16 cellular contexts compared by ENCODE assay signal in the genomic region with DNA sequence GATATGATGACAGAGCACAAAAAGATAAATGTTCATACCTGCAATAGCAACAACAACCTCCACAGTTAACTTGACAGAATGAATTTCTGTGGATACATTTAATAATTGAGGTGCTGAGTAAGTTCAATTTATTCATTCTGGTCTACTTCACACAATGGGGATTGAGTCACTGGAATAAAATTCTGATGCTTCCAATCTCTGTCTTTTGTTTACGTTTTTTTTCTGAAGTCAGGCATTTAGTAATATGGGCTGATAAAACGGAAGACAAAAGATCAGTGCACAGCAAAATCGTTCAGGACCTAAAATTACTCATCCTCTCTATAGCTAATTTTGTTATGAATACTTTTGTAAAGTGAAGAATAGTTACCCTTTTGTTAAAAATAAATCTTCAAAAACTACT.
DNase-seq lines count a peak whose midpoint lies in the region; TF ChIP-seq lines count a peak whose summit lies in the region.
"Had no signal": no experiment of that assay in that cellular context is flagged by ENCODE, and none has a peak within 500 bp of the region (broad histone marks: within the 10 kb centered on the region; RNA-seq: fewer than 3 reads in every experiment).

No MANE protein-coding gene starts in this region.

- no peaks in the 10 kb centered on the region for H3K9me3 ChIP-seq in adipocyte (ENCODE audit: control insufficient read depth, low read length)
- H3K9me3 ChIP-seq: adrenal gland, HAP-1 had no signal

- H3K27ac Mint-ChIP-seq in immature natural killer cell, result no peak overlapping the region
- H3K27ac Mint-ChIP-seq in activated naive CD4-positive, alpha-beta T cell treated with anti-CD3 and anti-CD28 coated beads for 36 hours, result no peak overlapping the region
- H3K27ac Mint-ChIP-seq: activated CD4-positive, alpha-beta T cell treated with anti-CD3 and anti-CD28 coated beads, Interleukin-2, amount 10 ng/mL, durations not matched to agents 24 days and 14 days had no signal

- no peaks in the 10 kb centered on the region for H3K36me3 Mint-ChIP-seq in immature natural killer cell
- H3K36me3 Mint-ChIP-seq in activated naive CD4-positive, alpha-beta T cell treated with anti-CD3 and anti-CD28 coated beads for 36 hours (ENCODE audit: low read depth), result no peaks in the 10 kb centered on the region

- H3K9me3 Mint-ChIP-seq in immature natural killer cell, result peaks cover 0 to 2% (median 0%) of the 10 kb centered on the region in 6 donors
- no peaks in the 10 kb centered on the region for H3K9me3 Mint-ChIP-seq in activated naive CD4-positive, alpha-beta T cell treated with anti-CD3 and anti-CD28 coated beads for 36 hours
- H3K9me3 Mint-ChIP-seq: activated CD4-positive, alpha-beta T cell treated with anti-CD3 and anti-CD28 coated beads, Interleukin-2, amount 10 ng/mL, durations not matched to agents 24 days and 14 days had no signal

- H3K4me1 Mint-ChIP-seq in immature natural killer cell, result no peaks in the 10 kb centered on the region
- no peaks in the 10 kb centered on the region for H3K4me1 Mint-ChIP-seq in activated naive CD4-positive, alpha-beta T cell treated with anti-CD3 and anti-CD28 coated beads for 36 hours (ENCODE audit: low read depth)
- H3K4me1 Mint-ChIP-seq: activated CD4-positive, alpha-beta T cell treated with anti-CD3 and anti-CD28 coated beads, Interleukin-2, amount 10 ng/mL, durations not matched to agents 24 days and 14 days had no signal

- no peak overlapping the region for H3K9ac ChIP-seq in adipocyte (ENCODE audit: low read length)

- H3K4me1 ChIP-seq in adipocyte (ENCODE audit: control insufficient read depth, insufficient read depth, low read length), result peaks cover 45% of the 10 kb centered on the region
- H3K4me1 ChIP-seq: adrenal gland had no signal

- no peak for TF ChIP-seq CTCF in fibroblast of villous mesenchyme (IDR thresholded peaks at IDR 0.05; ENCODE audit: insufficient read depth, low read depth, low read length)

- H3K4me3 Mint-ChIP-seq in immature natural killer cell, result no peak overlapping the region
- no peak overlapping the region for H3K4me3 Mint-ChIP-seq in activated naive CD4-positive, alpha-beta T cell treated with anti-CD3 and anti-CD28 coated beads for 36 hours
- H3K4me3 Mint-ChIP-seq: activated CD4-positive, alpha-beta T cell treated with anti-CD3 and anti-CD28 coated beads, Interleukin-2, amount 10 ng/mL, durations not matched to agents 24 days and 14 days had no signal

- H3K4me3 ChIP-seq in adipocyte (ENCODE audit: low read length), result no peak overlapping the region
- no peak overlapping the region for H3K4me3 ChIP-seq in fibroblast of villous mesenchyme (ENCODE audit: low read depth, low read length)
- H3K4me3 ChIP-seq: adrenal gland, HAP-1 had no signal

- CTCF ChIA-PET in activated naive CD4-positive, alpha-beta T cell treated with anti-CD3 and anti-CD28 coated beads for 36 hours (lab: Charles Lee), result no interaction called here

- no peaks in the 10 kb centered on the region for H3K27me3 Mint-ChIP-seq in immature natural killer cell (ENCODE audit: low read depth in 3 of 3)
- H3K27me3 Mint-ChIP-seq in activated naive CD4-positive, alpha-beta T cell treated with anti-CD3 and anti-CD28 coated beads for 36 hours (ENCODE audit: low read depth), result no peaks in the 10 kb centered on the region
- H3K27me3 Mint-ChIP-seq: activated CD4-positive, alpha-beta T cell treated with anti-CD3 and anti-CD28 coated beads, Interleukin-2, amount 10 ng/mL, durations not matched to agents 24 days and 14 days had no signal

- no peaks in the 10 kb centered on the region for H3K36me3 ChIP-seq in adipocyte (ENCODE audit: control insufficient read depth, insufficient read depth, low read length, severe bottlenecking)
- H3K36me3 ChIP-seq: adrenal gland, HAP-1 had no signal

- intact Hi-C loops in activated naive CD4-positive, alpha-beta T cell treated with anti-CD3 and anti-CD28 coated beads for 36 hours (cut with micrococcal nuclease), result no loop called here

- DNase-seq in GM04504 (ENCODE audit: low read depth), result peak; percentile 60
- peak; percentile 45 for DNase-seq in adipocyte (ENCODE audit: low read depth)
- peak; percentile 62 for DNase-seq in fibroblast of villous mesenchyme (ENCODE audit: low read depth)
- peak; percentile 21 for DNase-seq in stromal cell of bone marrow (ENCODE audit: low read depth)
- DNase-seq in immature natural killer cell, result no peak
- DNase-seq in DMS 273 (lab: John Stamatoyannopoulos, UW; ENCODE audit: unreplicated experiment), result no peak
- no peak for DNase-seq in activated naive CD4-positive, alpha-beta T cell treated with anti-CD3 and anti-CD28 coated beads for 36 hours
- DNase-seq: activated CD4-positive, alpha-beta T cell treated with anti-CD3 and anti-CD28 coated beads, Interleukin-2, amount 10 ng/mL, durations not matched to agents 24 days and 14 days; activated T-cell treated with anti-CD3 and anti-CD28 coated beads, Interleukin-2, amount 50 U/mL, for 48 hours; adrenal gland; Kasumi-1; kidney; NCI-H187 treated with DMSO at 0.1 percent for 48 hours; NCI-H748 treated with DMSO at 0.1 percent for 48 hours; stimulated activated CD4-positive, alpha-beta T cell treated with anti-CD3 and anti-CD28 coated beads, Interleukin-2, amount 100 ng/mL, for 48 hours had no signal

- no peaks in the 10 kb centered on the region for H3K27me3 ChIP-seq in adipocyte (replicated peaks; ENCODE audit: control insufficient read depth, insufficient read depth, low read length)
- H3K27me3 ChIP-seq: adrenal gland had no signal

Comparison
In these comparisons a context has a peak if more than half of its experiments do, and no peak if none do; other contexts are left out.
1. DNase-seq: peak in GM04504 (single experiment), adipocyte (single experiment), fibroblast of villous mesenchyme (single experiment) and stromal cell of bone marrow (single experiment); none in immature natural killer cell (0 of 3), DMS 273 (single experiment) and activated naive CD4-positive, alpha-beta T cell treated with anti-CD3 and anti-CD28 coated beads for 36 hours (single experiment).